In the genomic region with DNA sequence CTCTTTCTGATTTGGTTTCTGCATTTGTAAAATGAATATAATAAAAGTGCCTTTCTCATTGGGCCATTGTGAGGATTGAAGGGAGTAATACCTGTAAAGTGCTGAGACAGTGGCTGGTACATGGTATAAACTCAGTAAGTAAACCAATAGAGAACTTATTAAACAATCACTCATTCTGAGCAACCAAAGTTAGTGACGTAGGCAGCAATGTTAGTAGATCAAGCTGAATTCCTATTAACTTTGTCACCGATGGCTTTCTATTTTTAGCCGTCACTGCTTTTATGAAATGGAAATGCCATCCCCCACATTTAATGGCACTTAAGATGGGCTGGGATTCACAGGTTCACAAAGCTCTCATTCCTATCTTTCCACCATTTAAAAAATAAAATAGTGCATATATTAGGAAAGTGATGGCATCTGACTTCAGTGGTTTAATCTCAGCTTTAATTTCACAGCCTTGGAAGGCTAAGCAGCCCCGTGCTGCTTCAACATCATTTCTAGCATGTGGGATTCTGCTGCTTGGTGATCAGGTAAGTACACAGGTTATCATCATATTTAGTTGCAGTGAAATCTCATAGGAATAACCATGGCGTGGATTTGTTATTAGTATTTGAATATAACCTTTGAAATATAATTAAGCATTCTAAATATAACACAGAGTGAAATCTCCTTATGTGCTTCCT, we compare ENCODE assay signal across 12 cellular contexts. TPM values are rescaled to one million over a fixed set of nuclear protein-coding genes. Genes with fewer than 3 reads are reported as not detected.
DNase-seq lines count a peak whose midpoint lies in the region; ATAC-seq and TF ChIP-seq lines count a peak whose summit lies in the region.
"Had no signal": no experiment of that assay in that cellular context is flagged by ENCODE, and none has a peak within 500 bp of the region (broad histone marks: within the 10 kb centered on the region; RNA-seq: fewer than 3 reads in every experiment).

No MANE protein-coding gene starts in this region.

- H3K79me1 ChIP-seq in IMR-90 (ENCODE audit: low read depth in 1 of 2, low read length in 2 of 2), result no peaks in the 10 kb centered on the region

- H3K9me3 ChIP-seq in AG04450 (ENCODE audit: control insufficient read depth, insufficient read depth, low read length) (peaks cover 4% of the 10 kb centered on the region; the same call in 1 of the 2 replicates), IMR-90 (ENCODE audit: control insufficient read depth, insufficient read depth, low read length) (no peaks in the 10 kb centered on the region), left lung (peaks cover 0 to 7% of the 10 kb centered on the region in 2 donors), Caco-2 (no peaks in the 10 kb centered on the region)

- ATAC-seq in IMR-90 (ENCODE audit: low read depth) (peak; percentile 82), left lung (peak; percentile 93), HG03571 (IDR thresholded peaks at IDR 0.05; ENCODE audit: unreplicated experiment) (no peak)

- peak overlapping the region; percentile 94 for H2BK120ac ChIP-seq in IMR-90 (ENCODE audit: low read depth, low read length)

- peak overlapping the region; percentile 94; the same call in 1 of the 2 replicates for H3K18ac ChIP-seq in IMR-90 (ENCODE audit: low read depth, low read length)

- no peak for TF ChIP-seq RAD21 in IMR-90 (IDR thresholded peaks at IDR 0.05; ENCODE audit: low read length)

- H4K91ac ChIP-seq in IMR-90 (ENCODE audit: insufficient read depth, low read depth, low read length), result peak overlapping the region; percentile 76

- intact Hi-C loops in IMR-90 (cut with micrococcal nuclease) (no loop called here), left lung (cut with DNase I) (no loop called here), Caco-2 (cut with micrococcal nuclease; ENCODE audit: unreplicated experiment) (no loop called here)

- BruUV-seq in IMR-90 (replicated peaks; lab: Mats Ljungman, UMichigan), result no TSS peak
- BruUV-seq in Caco-2 (replicated peaks; lab: Mats Ljungman, UMichigan), result no TSS peak

- dilution Hi-C loops in IMR-90 (cut with HindIII; ENCODE audit: low sequenced_read_pairs, unreplicated experiment), result no loop called here

- no peak overlapping the region for H3K4me3 Mint-ChIP-seq in Caco-2 (ENCODE audit: unreplicated experiment)
- H3K4me3 Mint-ChIP-seq: CD4-positive, CD25-positive, alpha-beta regulatory T cell had no signal

- no peaks in the 10 kb centered on the region for H4K20me1 ChIP-seq in IMR-90 (ENCODE audit: insufficient read depth, low read length)

- H3K4me2 ChIP-seq in IMR-90 (ENCODE audit: low read depth, low read length), result peak overlapping the region; percentile 53; the same call in 1 of the 2 replicates

- H3K36me3 ChIP-seq in IMR-90 (ENCODE audit: control insufficient read depth, insufficient read depth, low read length) (no peaks in the 10 kb centered on the region), left lung (no peaks in the 10 kb centered on the region), Caco-2 (ENCODE audit: control insufficient read depth, insufficient read depth, low read length) (no peaks in the 10 kb centered on the region)
- H3K36me3 ChIP-seq: cardiac muscle cell had no signal

- peak overlapping the region; percentile 45 to 89; a peak in 3 of 4 replicates for H4K8ac ChIP-seq in IMR-90 (ENCODE audit: low read depth in 2 of 2, low read length in 2 of 2)

- peak; percentile 67 for DNase-seq in AG04450 (ENCODE audit: low read depth, low spot score)
- DNase-seq in IMR-90, result peak; percentile 96
- DNase-seq in cardiac fibroblast (ENCODE audit: low read depth in 2 of 2), result peak; percentile 80 to 93
- no peak for DNase-seq in left lung
- no peak for DNase-seq in stimulated activated CD4-positive, alpha-beta T cell treated with anti-CD3 and anti-CD28 coated beads, Interleukin-2, amount 100 ng/mL, for 48 hours
- no peak for DNase-seq in NCI-H510A (lab: John Stamatoyannopoulos, UW)
- DNase-seq in Caco-2, result no peak
- DNase-seq: CD4-positive, CD25-positive, alpha-beta regulatory T cell; NCI-H1436 had no signal

- H3K9me1 ChIP-seq in IMR-90 (ENCODE audit: insufficient read depth, low read length), result peaks cover 3% of the 10 kb centered on the region

- no peaks in the 10 kb centered on the region for H3K36me3 Mint-ChIP-seq in Caco-2 (ENCODE audit: insufficient read depth, unreplicated experiment)
- H3K36me3 Mint-ChIP-seq: CD4-positive, CD25-positive, alpha-beta regulatory T cell had no signal

- POLR2A ChIA-PET in AG04450 (lab: Yijun Ruan, JAX) (no interaction called here), IMR-90 (lab: Charles Lee; ENCODE audit: unreplicated experiment) (no interaction called here), Caco-2 (lab: Charles Lee) (no interaction called here)

- H2AFZ ChIP-seq in IMR-90 (replicated peaks; ENCODE audit: low read length, poor library complexity), result no peak overlapping the region

- TF ChIP-seq POLR2A in IMR-90 (IDR thresholded peaks at IDR 0.05; ENCODE audit: low read depth, low read length), result no peak

- no peak overlapping the region for H3K9ac ChIP-seq in IMR-90 (ENCODE audit: low read depth, low read length)

- peak overlapping the region; percentile 68 for H3K27ac ChIP-seq in AG04450 (ENCODE audit: low read depth, low read length)
- peak overlapping the region; percentile 52; the same call in 1 of the 2 replicates for H3K27ac ChIP-seq in IMR-90 (ENCODE audit: insufficient read depth, low read length)
- H3K27ac ChIP-seq in left lung, result peak overlapping the region in 1 of 2 donors; percentile 55
- H3K27ac ChIP-seq: cardiac muscle cell, HL-60 had no signal

- peak overlapping the region; percentile 40 for H3K56ac ChIP-seq in IMR-90 (ENCODE audit: extremely low read depth, insufficient read depth, low read length)

- in situ Hi-C loops in IMR-90 (cut with MboI; ENCODE audit: low sequenced_read_pairs), result no loop called here

- H3K27ac Mint-ChIP-seq in Caco-2 (ENCODE audit: unreplicated experiment), result no peak overlapping the region
- H3K27ac Mint-ChIP-seq: CD4-positive, CD25-positive, alpha-beta regulatory T cell had no signal

- CTCF ChIA-PET in AG04450 (lab: Charles Lee), result interaction anchor here (0.6 kb wide), 1 partner anchor 32 kb away, joined by 4 read pairs; no protein-coding TSS in a partner anchor
- CTCF ChIA-PET in IMR-90 (lab: Yijun Ruan, JAX), result no interaction called here
- CTCF ChIA-PET in Caco-2 (lab: Charles Lee), result no interaction called here

- H2BK20ac ChIP-seq in IMR-90 (ENCODE audit: low read depth, low read length), result peak overlapping the region; percentile 90

- peak overlapping the region; percentile 75; the same call in 1 of the 2 replicates for H3K4ac ChIP-seq in IMR-90 (ENCODE audit: low read depth, low read length)

- H3K27me3 ChIP-seq in AG04450 (ENCODE audit: control insufficient read depth, insufficient read depth, low read length), result no peaks in the 10 kb centered on the region
- H3K27me3 ChIP-seq in IMR-90 (ENCODE audit: control insufficient read depth, insufficient read depth, low read length), result no peaks in the 10 kb centered on the region
- no peaks in the 10 kb centered on the region for H3K27me3 ChIP-seq in left lung
- no peaks in the 10 kb centered on the region for H3K27me3 ChIP-seq in Caco-2 (replicated peaks; ENCODE audit: control insufficient read depth, insufficient read depth, low read length)
- H3K27me3 ChIP-seq: cardiac muscle cell had no signal

- peak overlapping the region; percentile 86 for H3K14ac ChIP-seq in IMR-90 (replicated peaks; ENCODE audit: low read depth, low read length)

- H3K27me3 Mint-ChIP-seq in Caco-2 (ENCODE audit: insufficient read depth, unreplicated experiment), result no peaks in the 10 kb centered on the region

- peak overlapping the region; percentile 68; the same call in 1 of the 2 replicates for H2AK5ac ChIP-seq in IMR-90 (ENCODE audit: low read depth, low read length)

- H3K4me1 Mint-ChIP-seq in Caco-2 (ENCODE audit: low read depth, unreplicated experiment), result peaks cover 15% of the 10 kb centered on the region
- H3K4me1 Mint-ChIP-seq: CD4-positive, CD25-positive, alpha-beta regulatory T cell had no signal

- WGBS in IMR-90 (ENCODE audit: extremely low coverage in 2 of 2, insufficient read length in 1 of 2), 2 experiments, result no CpG with 5 or more reads among the region's 5 CpGs

- peak overlapping the region; percentile 15; the same call in 1 of the 2 replicates for H3K23ac ChIP-seq in IMR-90 (ENCODE audit: low read depth, low read length)

- peaks cover 5% of the 10 kb centered on the region; the same call in 1 of the 2 replicates for H3K4me1 ChIP-seq in IMR-90 (ENCODE audit: control insufficient read depth, insufficient read depth, low read length)
- no peaks in the 10 kb centered on the region for H3K4me1 ChIP-seq in left lung
- peaks cover 27% of the 10 kb centered on the region for H3K4me1 ChIP-seq in Caco-2

- H3K9me3 Mint-ChIP-seq in Caco-2 (ENCODE audit: unreplicated experiment), result peaks cover 14% of the 10 kb centered on the region

- peak overlapping the region; percentile 91; the same call in 1 of the 3 replicates for H2BK15ac ChIP-seq in IMR-90 (ENCODE audit: low read depth, low read length)

- H3K4me3 ChIP-seq in AG04450 (ENCODE audit: low read depth, low read length), result no peak overlapping the region
- H3K4me3 ChIP-seq in IMR-90 (ENCODE audit: insufficient read depth, low read depth, low read length), result no peak overlapping the region
- H3K4me3 ChIP-seq in cardiac fibroblast (replicated peaks in 1 of 2; ENCODE audit: low read depth in 2 of 2, low read length in 2 of 2), result no peak overlapping the region
- no peak overlapping the region for H3K4me3 ChIP-seq in left lung
- H3K4me3 ChIP-seq in Caco-2 (ENCODE audit: low read depth, low read length), result no peak overlapping the region
- H3K4me3 ChIP-seq: cardiac muscle cell had no signal

- H4K5ac ChIP-seq in IMR-90 (ENCODE audit: low read depth, low read length), result peak overlapping the region; percentile 69; the same call in 1 of the 2 replicates

- no peak overlapping the region for H2AK9ac ChIP-seq in IMR-90 (replicated peaks; ENCODE audit: low read depth, low read length, poor library complexity)

- peak overlapping the region; percentile 91 for H2BK5ac ChIP-seq in IMR-90 (ENCODE audit: low read depth, low read length, poor library complexity, severe bottlenecking)

- TF ChIP-seq CTCF in AG04450 (IDR thresholded peaks at IDR 0.05; ENCODE audit: low read depth, low read length), result no peak
- TF ChIP-seq CTCF in IMR-90 (conservative IDR thresholded peaks at IDR 0.05; ENCODE audit: low read depth, low read length), result no peak
- TF ChIP-seq CTCF in cardiac fibroblast (IDR thresholded peaks at IDR 0.05; ENCODE audit: low read depth, low read length), result no peak
- TF ChIP-seq CTCF in left lung (IDR thresholded peaks at IDR 0.05), result no peak
- TF ChIP-seq CTCF in Caco-2 (IDR thresholded peaks at IDR 0.05; ENCODE audit: insufficient read depth in 1 of 2, low read depth in 1 of 2, low read length in 1 of 2, severe bottlenecking in 1 of 2, unreplicated experiment in 1 of 2), result no peak

RNA-seq across cellular contexts. Expression of a gene that starts 17.6 kb away (rescaled TPM):
- polyA plus RNA-seq in AG04450 (2011; rRNA removed), result 99.3 and 101 TPM in 2 replicates
- 184 and 186 TPM in 2 replicates for polyA minus RNA-seq in AG04450 (2011; rRNA and poly(A)+ RNA removed)
- 123 and 131 TPM in 2 replicates for total RNA-seq in IMR-90 (2012; rRNA removed)
- 70.9 and 80.6 TPM in 2 replicates for polyA plus RNA-seq in IMR-90 (2012; rRNA removed)
- polyA plus RNA-seq in IMR-90 (2012; cell fraction: cytosol; rRNA removed), result 40.7 and 121 TPM in 2 replicates
- polyA plus RNA-seq in IMR-90 (2012; cell fraction: nucleus; rRNA removed; ENCODE audit: low replicate concordance), result 131 and 135 TPM in 2 replicates
- total RNA-seq in left lung, result 100 to 1,000 TPM; 156 to 163 TPM
- 91.4 and 96.6 TPM in 2 replicates for total RNA-seq in Caco-2 (2022)

Comparison
In these comparisons a context has a peak if more than half of its experiments do, and no peak if none do; other contexts are left out.
1. DNase-seq: peak in AG04450 (single experiment), IMR-90 (single experiment) and cardiac fibroblast (2 of 2); none in left lung (0 of 2), stimulated activated CD4-positive, alpha-beta T cell treated with anti-CD3 and anti-CD28 coated beads, Interleukin-2, amount 100 ng/mL, for 48 hours (0 of 2), NCI-H510A (single experiment) and Caco-2 (0 of 2).